In genomic region chr1:120180349-120180702, GRCh38 we compare ENCODE assay signal across 8 cellular contexts. TPM values are rescaled to one million over a fixed set of nuclear protein-coding genes. Genes with fewer than 3 reads are reported as not detected.
A peak's percentile ranks its signal among the peaks of the same experiment; 100 is the strongest.
DNase-seq lines count a peak whose midpoint lies in the region; ATAC-seq, FAIRE-seq and TF ChIP-seq lines count a peak whose summit lies in the region.
"Not testable (repeated sequence)": the region's sequence is repeated elsewhere in the genome, so short reads cannot be mapped to it uniquely, and the experiment has no call there.

No MANE protein-coding gene starts in this region.

- TF ChIP-seq POLR2A in esophagus squamous epithelium (IDR thresholded peaks at IDR 0.05); prostate gland (IDR thresholded peaks at IDR 0.05): not testable (repeated sequence)

- not testable (repeated sequence) for DNase-seq in BE2C; Panc1 (ENCODE audit: low read depth, low spot score); astrocyte (ENCODE audit: low read depth); esophagus squamous epithelium (lab: John Stamatoyannopoulos, UW); hepatocyte (ENCODE audit: low spot score); mesothelial cell of epicardium (ENCODE audit: low spot score in 2 of 2, unreplicated experiment in 2 of 2); prostate gland (ENCODE audit: low spot score); thoracic aorta (ENCODE audit: low spot score)

- peaks cover 13% of the 10 kb centered on the region for H3K4me1 Mint-ChIP-seq in astrocyte (ENCODE audit: low read depth, unreplicated experiment)
- H3K4me1 Mint-ChIP-seq in mesothelial cell of epicardium = peaks cover 25% of the 10 kb centered on the region

- H3K36me3 ChIP-seq in BE2C; Panc1 (ENCODE audit: control insufficient read depth, insufficient read depth, low read length); astrocyte (ENCODE audit: insufficient read depth, low read length); esophagus squamous epithelium; hepatocyte (replicated peaks; ENCODE audit: insufficient read depth, low read depth); prostate gland; thoracic aorta: not testable (repeated sequence)

- BruUV-seq in Panc1 (replicated peaks; lab: Mats Ljungman, UMichigan) = not testable (repeated sequence)

- not testable (repeated sequence) for H3K27me3 ChIP-seq in BE2C; Panc1 (ENCODE audit: control insufficient read depth, insufficient read depth, low read length); astrocyte (ENCODE audit: insufficient read depth, low read length); esophagus squamous epithelium; hepatocyte; prostate gland (replicated peaks; ENCODE audit: insufficient read depth); thoracic aorta (replicated peaks; ENCODE audit: insufficient read depth)

- POLR2A ChIA-PET in Panc1 (lab: Charles Lee) = not testable (repeated sequence)

- H3K4me3 ChIP-seq in BE2C (ENCODE audit: low read depth, low read length) = peak overlapping the region; percentile 17
- H3K4me3 ChIP-seq in Panc1 (ENCODE audit: low read depth in 2 of 2, low read length in 2 of 2) = peak overlapping the region; percentile 2 to 8; a peak in 2 of 4 replicates
- not testable (repeated sequence) for H3K4me3 ChIP-seq in astrocyte (ENCODE audit: insufficient read depth, low read depth, low read length); hepatocyte
- peak overlapping the region in 3 of 4 donors; percentile 34 to 58 (median 38) for H3K4me3 ChIP-seq in esophagus squamous epithelium
- peak overlapping the region; percentile 18 to 20 for H3K4me3 ChIP-seq in prostate gland
- H3K4me3 ChIP-seq in thoracic aorta = peak overlapping the region; percentile 68

- H3K4me3 Mint-ChIP-seq in astrocyte (ENCODE audit: unreplicated experiment) = not testable (repeated sequence)
- H3K4me3 Mint-ChIP-seq in mesothelial cell of epicardium = peak overlapping the region; percentile 49

- in situ Hi-C loops in Panc1 (cut with HindIII; ENCODE audit: low pct_unique_long_range_greater_than_20kb, low sequenced_read_pairs) = not testable (repeated sequence)

- intact Hi-C loops in Panc1 (cut with micrococcal nuclease; ENCODE audit: unreplicated experiment); esophagus squamous epithelium (cut with DNase I); prostate gland (cut with DNase I): not testable (repeated sequence)

- not testable (repeated sequence) for H3K27ac ChIP-seq in Panc1 (ENCODE audit: low read length)
- peak overlapping the region; percentile 78 for H3K27ac ChIP-seq in astrocyte (ENCODE audit: low read depth, low read length)
- H3K27ac ChIP-seq in esophagus squamous epithelium = peak overlapping the region in 3 of 4 donors; percentile 72 to 81 (median 72)
- H3K27ac ChIP-seq in hepatocyte = peak overlapping the region; percentile 83
- H3K27ac ChIP-seq in prostate gland = peak overlapping the region; percentile 50 to 66
- H3K27ac ChIP-seq in thoracic aorta = peak overlapping the region; percentile 59 to 77

- not testable (repeated sequence) for H3K36me3 Mint-ChIP-seq in astrocyte (ENCODE audit: low read depth, unreplicated experiment); mesothelial cell of epicardium

- peaks cover 14% of the 10 kb centered on the region for H3K79me2 ChIP-seq in astrocyte (ENCODE audit: insufficient read depth, low read length)
- H3K79me2 ChIP-seq in hepatocyte = not testable (repeated sequence)

- H3K9me3 ChIP-seq in BE2C; Panc1 (ENCODE audit: control insufficient read depth, insufficient read depth, low read depth, low read length); astrocyte (ENCODE audit: insufficient read depth, low read depth, low read length); esophagus squamous epithelium; hepatocyte (ENCODE audit: low read depth); prostate gland; thoracic aorta: not testable (repeated sequence)

- not testable (repeated sequence) for TF ChIP-seq CTCF in BE2C (IDR thresholded peaks at IDR 0.05; ENCODE audit: low read depth, low read length); Panc1 (IDR thresholded peaks at IDR 0.05); astrocyte (IDR thresholded peaks at IDR 0.05; ENCODE audit: insufficient read depth, low read depth, low read length); esophagus squamous epithelium (IDR thresholded peaks at IDR 0.05); hepatocyte (IDR thresholded peaks at IDR 0.05; ENCODE audit: poor library complexity); mesothelial cell of epicardium (IDR thresholded peaks at IDR 0.05; ENCODE audit: unreplicated experiment); prostate gland (IDR thresholded peaks at IDR 0.05); thoracic aorta (IDR thresholded peaks at IDR 0.05)

- no CpG with 5 or more reads among the region's 15 CpGs for WGBS in esophagus squamous epithelium, 2 donors
- 18% methylated on average over 1 of the region's 15 CpGs for WGBS in hepatocyte (ENCODE audit: low lambda C conversion rate, missing lambda C conversion rate)
- WGBS in prostate gland = 2% methylated on average over 5 of the region's 15 CpGs

- peak; percentile 46 for ATAC-seq in Panc1
- not testable (repeated sequence) for ATAC-seq in thoracic aorta (ENCODE audit: insufficient number of reproducible peaks, low FRiP score, low read depth)

- peak overlapping the region; percentile 83 for H3K4me2 ChIP-seq in astrocyte (ENCODE audit: low read length)
- peak overlapping the region; percentile 69 for H3K4me2 ChIP-seq in hepatocyte

- H3K9ac ChIP-seq in astrocyte (ENCODE audit: low read length) = not testable (repeated sequence)

- H3K9me3 Mint-ChIP-seq in astrocyte (ENCODE audit: unreplicated experiment); mesothelial cell of epicardium: not testable (repeated sequence)

- H3K27me3 Mint-ChIP-seq in astrocyte (ENCODE audit: low read depth, unreplicated experiment); mesothelial cell of epicardium (ENCODE audit: low read depth): not testable (repeated sequence)

- H3K4me1 ChIP-seq in BE2C; Panc1 (ENCODE audit: control insufficient read depth, insufficient read depth, low read length); prostate gland (replicated peaks): not testable (repeated sequence)
- H3K4me1 ChIP-seq in astrocyte (ENCODE audit: insufficient read depth, low read length) = peaks cover 13% of the 10 kb centered on the region
- peaks cover 0 to 26% (median 11%) of the 10 kb centered on the region in 3 donors for H3K4me1 ChIP-seq in esophagus squamous epithelium
- peaks cover 11% of the 10 kb centered on the region for H3K4me1 ChIP-seq in hepatocyte (ENCODE audit: insufficient read depth)
- peaks cover 5 to 14% of the 10 kb centered on the region in 2 donors for H3K4me1 ChIP-seq in thoracic aorta (ENCODE audit: control insufficient read depth in 1 of 2, low read depth in 2 of 2)

- H2AFZ ChIP-seq in astrocyte (ENCODE audit: low read depth, low read length) = not testable (repeated sequence)
- H2AFZ ChIP-seq in hepatocyte = peak overlapping the region; percentile 41

- not testable (repeated sequence) for H3K9me2 ChIP-seq in hepatocyte (replicated peaks; ENCODE audit: insufficient read depth)

- H4K20me1 ChIP-seq in astrocyte (ENCODE audit: insufficient read depth, low read length); hepatocyte (ENCODE audit: insufficient read depth, poor library complexity, severe bottlenecking): not testable (repeated sequence)

- FAIRE-seq in astrocyte (lab: Jason Lieb, UNC) = not testable (repeated sequence)

- H3K27ac Mint-ChIP-seq in astrocyte (ENCODE audit: unreplicated experiment); mesothelial cell of epicardium: not testable (repeated sequence)

- CTCF ChIA-PET in Panc1 (lab: Charles Lee) = not testable (repeated sequence)

RNA-seq across cellular contexts. Expression of gene SEC22B, which starts 4.0 kb away (rescaled TPM):
- polyA plus RNA-seq in BE2C (2012; ENCODE audit: insufficient read depth, insufficient read length, low read depth) = 22.2 TPM
- total RNA-seq in Panc1 (2021; ENCODE audit: unreplicated experiment) (23.7 TPM), astrocyte (45.9 and 48.6 TPM in 2 replicates), esophagus squamous epithelium (10 to 100 TPM in 3 of 4 donors, 1 to 10 TPM in 1; 9.4 to 20.0 (median 15.1) TPM), hepatocyte (49.5 and 52.9 TPM in 2 replicates), mesothelial cell of epicardium (39.8 to 42.3 TPM (median 40.2 TPM) in 3 replicates), prostate gland (10 to 100 TPM; 23.6 to 31.3 TPM), thoracic aorta (10 to 100 TPM; 24.9 to 44.8 TPM)
- polyA plus RNA-seq in Panc1 (2012; ENCODE audit: insufficient read length) = 11.8 TPM
- polyA plus RNA-seq in hepatocyte = 28.8 and 37.6 TPM in 2 replicates
